4 cellular contexts compared by ENCODE assay signal in the genomic region with DNA sequence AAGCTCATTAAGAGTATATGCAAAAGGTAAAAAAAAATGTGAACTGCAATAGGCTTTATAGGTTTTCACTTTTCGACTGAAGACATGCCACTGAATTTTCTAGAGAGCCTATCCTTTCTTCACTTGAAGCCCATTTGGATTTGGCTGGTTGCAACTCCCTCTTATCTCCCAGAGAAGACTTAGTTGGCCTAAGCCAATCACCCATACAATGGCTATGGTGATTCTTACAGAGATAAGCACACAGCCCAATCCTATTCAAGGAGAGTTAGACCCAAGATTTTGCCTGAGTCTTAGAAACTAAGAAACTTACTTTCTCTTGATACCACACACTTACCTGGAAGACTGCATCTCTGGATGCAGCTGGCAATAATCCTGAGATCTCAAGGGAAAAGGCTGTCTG.
"Had no signal": no experiment of that assay in that cellular context is flagged by ENCODE, and none has a peak within 500 bp of the region (broad histone marks: within the 10 kb centered on the region; RNA-seq: fewer than 3 reads in every experiment).

No MANE protein-coding gene starts in this region.

- H3K4me3 ChIP-seq: GM23338 had no signal

- DNase-seq: H9, HCEC 1CT, IMR-90 had no signal

- H2AFZ ChIP-seq: GM23338 had no signal

- H3K4me2 ChIP-seq: GM23338 had no signal

- H3K9me3 Mint-ChIP-seq: GM23338, H9 had no signal

- H3K4me3 Mint-ChIP-seq: GM23338, H9 had no signal

- H3K27ac Mint-ChIP-seq: GM23338, H9 had no signal
